ENCODE assay signal across 23 cellular contexts in the genomic region with DNA sequence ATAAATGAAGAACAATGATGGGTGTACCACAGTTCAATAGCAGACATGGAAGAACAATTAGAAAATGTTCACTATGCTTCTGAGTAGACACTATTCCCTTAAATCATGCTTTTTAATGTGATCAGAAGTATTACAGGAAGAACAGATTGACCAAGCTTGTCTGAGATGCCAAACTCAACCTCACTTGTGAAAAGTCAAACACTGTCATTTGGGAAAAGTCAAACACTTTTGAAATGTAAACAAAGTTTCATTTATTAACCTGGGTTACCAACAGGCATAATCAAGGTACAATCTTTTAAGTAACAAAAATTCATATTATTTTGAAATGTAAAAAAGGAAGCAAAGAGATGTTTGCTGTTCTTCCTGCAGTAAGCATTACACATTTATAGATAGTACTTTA. TPM values are rescaled to one million over a fixed set of nuclear protein-coding genes. Genes with fewer than 3 reads are reported as not detected.
DNase-seq lines count a peak whose midpoint lies in the region; ATAC-seq, FAIRE-seq and TF ChIP-seq lines count a peak whose summit lies in the region.
"Had no signal": no experiment of that assay in that cellular context is flagged by ENCODE, and none has a peak within 500 bp of the region (broad histone marks: within the 10 kb centered on the region; RNA-seq: fewer than 3 reads in every experiment).

No MANE protein-coding gene starts in this region.

- H3K4me3 Mint-ChIP-seq in activated T-cell treated with anti-CD3 and anti-CD28 coated beads, Interleukin-2, amount 50 U/mL, for 24 hours, result no peak overlapping the region
- H3K4me3 Mint-ChIP-seq in effector memory CD8-positive, alpha-beta T cell, result no peak overlapping the region
- no peak overlapping the region for H3K4me3 Mint-ChIP-seq in stimulated activated effector memory CD8-positive, alpha-beta T cell treated with anti-CD3 and anti-CD28 coated beads, Interleukin-12 subunit alpha, Interleukin-12 subunit beta, amount 100 ng/mL, for 72 hours
- no peak overlapping the region for H3K4me3 Mint-ChIP-seq in osteocyte (ENCODE audit: unreplicated experiment)
- H3K4me3 Mint-ChIP-seq: activated T-cell treated with anti-CD3 and anti-CD28 coated beads, Interleukin-2, amount 50 U/mL, for 4 hours had no signal

- no peak overlapping the region for H3K4me3 ChIP-seq in lower leg skin (ENCODE audit: low read depth, poor library complexity, severe bottlenecking)
- H3K4me3 ChIP-seq: mucosa of descending colon, uterus had no signal

- TF ChIP-seq POLR2A in H54 (IDR thresholded peaks at IDR 0.05; ENCODE audit: low read depth, low read length) (no peak), lower leg skin (IDR thresholded peaks at IDR 0.05) (no peak)

- peaks cover 57% of the 10 kb centered on the region for H3K4me1 Mint-ChIP-seq in activated T-cell treated with anti-CD3 and anti-CD28 coated beads, Interleukin-2, amount 50 U/mL, for 24 hours (ENCODE audit: low read depth)
- peaks cover 26 to 62% of the 10 kb centered on the region in 2 donors for H3K4me1 Mint-ChIP-seq in effector memory CD8-positive, alpha-beta T cell (ENCODE audit: low read depth in 2 of 2)
- H3K4me1 Mint-ChIP-seq in stimulated activated effector memory CD8-positive, alpha-beta T cell treated with anti-CD3 and anti-CD28 coated beads, Interleukin-12 subunit alpha, Interleukin-12 subunit beta, amount 100 ng/mL, for 72 hours, result peaks cover 38% of the 10 kb centered on the region
- peaks cover 24% of the 10 kb centered on the region for H3K4me1 Mint-ChIP-seq in osteocyte (ENCODE audit: unreplicated experiment)

- TF ChIP-seq CTCF in lower leg skin (IDR thresholded peaks at IDR 0.05) (no peak), osteocyte (IDR thresholded peaks at IDR 0.05) (no peak), omental fat pad (IDR thresholded peaks at IDR 0.05) (no peak)

- peaks cover 93% of the 10 kb centered on the region for H3K36me3 Mint-ChIP-seq in activated T-cell treated with anti-CD3 and anti-CD28 coated beads, Interleukin-2, amount 50 U/mL, for 24 hours (ENCODE audit: low read depth)
- peaks cover 75% of the 10 kb centered on the region for H3K36me3 Mint-ChIP-seq in effector memory CD8-positive, alpha-beta T cell (ENCODE audit: insufficient read depth)
- H3K36me3 Mint-ChIP-seq in stimulated activated effector memory CD8-positive, alpha-beta T cell treated with anti-CD3 and anti-CD28 coated beads, Interleukin-12 subunit alpha, Interleukin-12 subunit beta, amount 100 ng/mL, for 72 hours, result peaks cover 93% of the 10 kb centered on the region
- peaks cover 39% of the 10 kb centered on the region for H3K36me3 Mint-ChIP-seq in osteocyte (ENCODE audit: unreplicated experiment)

- DNase-seq in activated T-cell treated with anti-CD3 and anti-CD28 coated beads, Interleukin-2, amount 50 U/mL, for 24 hours, result no peak
- no peak for DNase-seq in activated T-cell treated with anti-CD3 and anti-CD28 coated beads for 4 hours
- DNase-seq in H54 (ENCODE audit: insufficient read length, low spot score), result no peak
- no peak for DNase-seq in effector memory CD8-positive, alpha-beta T cell
- DNase-seq in stimulated activated effector memory CD8-positive, alpha-beta T cell treated with anti-CD3 and anti-CD28 coated beads, Interleukin-12 subunit alpha, Interleukin-12 subunit beta, amount 100 ng/mL, for 72 hours (ENCODE audit: low spot score in 2 of 2), result no peak
- DNase-seq in lower leg skin (ENCODE audit: low spot score in 2 of 2), result no peak
- no peak for DNase-seq in osteocyte (ENCODE audit: extremely low spot score, unreplicated experiment)
- DNase-seq in omental fat pad (ENCODE audit: low spot score), result no peak
- DNase-seq: activated CD4-positive, alpha-beta T cell treated with anti-CD3 and anti-CD28 coated beads, Interleukin-2, amount 50 U/mL, for 1 hour; activated T-cell treated with anti-CD3 and anti-CD28 coated beads, Interleukin-2, amount 50 U/mL, for 4 hours; cortex of kidney; DMS79 treated with DMSO at 0.1 percent for 48 hours; H7; KG1; mucosa of descending colon; NCI-H1694 treated with DMSO at 0.1 percent for 48 hours; NCI-H226; NCI-H774; PC-3; SHP77 treated with DMSO at 0.1 percent for 48 hours; substantia nigra; T-helper 1 cell; uterus had no signal

- H3K27ac Mint-ChIP-seq in activated T-cell treated with anti-CD3 and anti-CD28 coated beads, Interleukin-2, amount 50 U/mL, for 24 hours, result peak overlapping the region; percentile 81
- peak overlapping the region; percentile 51 to 77 for H3K27ac Mint-ChIP-seq in effector memory CD8-positive, alpha-beta T cell
- peak overlapping the region; percentile 60 for H3K27ac Mint-ChIP-seq in stimulated activated effector memory CD8-positive, alpha-beta T cell treated with anti-CD3 and anti-CD28 coated beads, Interleukin-12 subunit alpha, Interleukin-12 subunit beta, amount 100 ng/mL, for 72 hours
- H3K27ac Mint-ChIP-seq in osteocyte (ENCODE audit: unreplicated experiment), result no peak overlapping the region

- intact Hi-C loops in lower leg skin (cut with DNase I; ENCODE audit: low total_unique reads), result no loop called here

- no peak for ATAC-seq in effector memory CD8-positive, alpha-beta T cell (replicated peaks)
- no peak for ATAC-seq in stimulated activated effector memory CD8-positive, alpha-beta T cell treated with anti-CD3 and anti-CD28 coated beads, Interleukin-12 subunit alpha, Interleukin-12 subunit beta, amount 100 ng/mL, for 72 hours
- no peak for ATAC-seq in omental fat pad (ENCODE audit: low FRiP score)
- ATAC-seq: activated T-cell treated with anti-CD3 and anti-CD28 coated beads, Interleukin-2, amount 50 U/mL, for 4 hours; mucosa of descending colon; PC-3 had no signal

- peak; percentile 92 for FAIRE-seq in H54 (lab: Jason Lieb, UNC)

- no peaks in the 10 kb centered on the region for H3K9me3 Mint-ChIP-seq in activated T-cell treated with anti-CD3 and anti-CD28 coated beads, Interleukin-2, amount 50 U/mL, for 24 hours
- no peaks in the 10 kb centered on the region for H3K9me3 Mint-ChIP-seq in effector memory CD8-positive, alpha-beta T cell
- no peaks in the 10 kb centered on the region for H3K9me3 Mint-ChIP-seq in stimulated activated effector memory CD8-positive, alpha-beta T cell treated with anti-CD3 and anti-CD28 coated beads, Interleukin-12 subunit alpha, Interleukin-12 subunit beta, amount 100 ng/mL, for 72 hours
- H3K9me3 Mint-ChIP-seq in osteocyte (ENCODE audit: unreplicated experiment), result no peaks in the 10 kb centered on the region
- H3K9me3 Mint-ChIP-seq: activated T-cell treated with anti-CD3 and anti-CD28 coated beads, Interleukin-2, amount 50 U/mL, for 4 hours had no signal

- H3K27me3 Mint-ChIP-seq in activated T-cell treated with anti-CD3 and anti-CD28 coated beads, Interleukin-2, amount 50 U/mL, for 24 hours, result no peaks in the 10 kb centered on the region
- no peaks in the 10 kb centered on the region for H3K27me3 Mint-ChIP-seq in effector memory CD8-positive, alpha-beta T cell
- H3K27me3 Mint-ChIP-seq in osteocyte (ENCODE audit: unreplicated experiment), result no peaks in the 10 kb centered on the region

RNA-seq across cellular contexts. Expression of gene RAB14, which starts 19.2 kb away (rescaled TPM):
- total RNA-seq in lower leg skin (10 to 100 TPM; 43.9 to 50.8 (median 49.6) TPM), osteocyte (64.0 and 68.4 TPM in 2 replicates), omental fat pad (10 to 100 TPM; 31.0 to 44.8 (median 35.6) TPM)
